In the genomic region with DNA sequence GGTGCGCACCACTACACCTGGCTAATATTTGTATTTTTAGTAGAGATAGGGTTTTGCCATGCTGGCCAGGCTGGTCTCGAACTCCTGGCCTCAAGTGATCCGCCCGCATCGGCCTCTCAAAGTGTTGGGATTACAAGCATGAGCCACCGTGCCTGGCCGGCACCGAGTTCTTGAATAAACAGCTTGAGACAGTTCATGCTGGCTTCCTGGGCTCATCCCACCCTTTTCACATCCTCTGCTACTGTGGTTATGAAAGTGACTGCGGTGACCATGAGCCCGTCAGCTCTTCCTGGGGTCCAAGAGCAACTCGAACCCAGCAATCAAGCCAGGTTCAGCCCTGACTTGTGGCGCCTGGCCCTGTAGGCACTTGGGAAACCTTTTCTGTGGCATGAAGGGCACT, we compare ENCODE assay signal across 19 cellular contexts.
"Had no signal": no experiment of that assay in that cellular context is flagged by ENCODE, and none has a peak within 500 bp of the region (broad histone marks: within the 10 kb centered on the region; RNA-seq: fewer than 3 reads in every experiment).

No MANE protein-coding gene starts in this region.

- H3K9me3 ChIP-seq: esophagus squamous epithelium, gastroesophageal sphincter, right atrium auricular region, sigmoid colon, thyroid gland had no signal

- H3K4me3 ChIP-seq: esophagus squamous epithelium, gastroesophageal sphincter, lung, right atrium auricular region, sigmoid colon, skin epidermis, thyroid gland had no signal

- H3K27ac Mint-ChIP-seq: dendritic cell treated with granulocyte-macrophage colony-stimulating factor and Interleukin-4, amounts not matched to agents 40 ng/mL and 50 ng/mL, for 4 days had no signal

- H3K4me3 Mint-ChIP-seq: dendritic cell treated with granulocyte-macrophage colony-stimulating factor and Interleukin-4, amounts not matched to agents 40 ng/mL and 50 ng/mL, for 4 days; effector memory CD8-positive, alpha-beta T cell had no signal

- H3K4me1 ChIP-seq: esophagus squamous epithelium, right atrium auricular region, thyroid gland had no signal

- FAIRE-seq: keratinocyte had no signal

- H3K9me3 Mint-ChIP-seq: dendritic cell treated with granulocyte-macrophage colony-stimulating factor and Interleukin-4, amounts not matched to agents 40 ng/mL and 50 ng/mL, for 4 days; effector memory CD8-positive, alpha-beta T cell had no signal

- H3K27ac ChIP-seq: epithelial cell of prostate, esophagus squamous epithelium, gastroesophageal sphincter, right atrium auricular region, sigmoid colon, skin epidermis, thyroid gland had no signal

- H3K27me3 ChIP-seq: esophagus squamous epithelium, gastroesophageal sphincter, right atrium auricular region, sigmoid colon, thyroid gland had no signal

- H3K36me3 ChIP-seq: esophagus squamous epithelium, right atrium auricular region, thyroid gland had no signal

- ATAC-seq: effector memory CD8-positive, alpha-beta T cell; gastroesophageal sphincter; left cardiac atrium; left ventricle myocardium superior had no signal

- H3K27me3 Mint-ChIP-seq: dendritic cell treated with granulocyte-macrophage colony-stimulating factor and Interleukin-4, amounts not matched to agents 40 ng/mL and 50 ng/mL, for 4 days; effector memory CD8-positive, alpha-beta T cell had no signal

- DNase-seq: effector memory CD8-positive, alpha-beta T cell; esophagus squamous epithelium; foreskin fibroblast; glutamatergic neuron; left cardiac atrium; left ventricle myocardium superior; mesenchymal stem cell; midbrain; sigmoid colon; stimulated activated CD4-positive, alpha-beta T cell treated with anti-CD3 and anti-CD28 coated beads, Interleukin-12 subunit alpha, Interleukin-12 subunit beta, amount 100 ng/mL, for 4 hours; stimulated activated naive CD4-positive, alpha-beta T cell treated with Interleukin-2 at 50 U/mL for 16 hours; thyroid gland had no signal
